In genomic region chr20:58870293-58871014, GRCh38 we compare ENCODE assay signal across 1 cellular context.
TF ChIP-seq lines count a peak whose summit lies in the region.

No MANE protein-coding gene starts in this region.

TF ChIP-seq in HEK293, 187 proteins besides CTCF, POLR2A, EP300 and RAD21 (continued from another document):
- TF ChIP-seq, protein P1, sequence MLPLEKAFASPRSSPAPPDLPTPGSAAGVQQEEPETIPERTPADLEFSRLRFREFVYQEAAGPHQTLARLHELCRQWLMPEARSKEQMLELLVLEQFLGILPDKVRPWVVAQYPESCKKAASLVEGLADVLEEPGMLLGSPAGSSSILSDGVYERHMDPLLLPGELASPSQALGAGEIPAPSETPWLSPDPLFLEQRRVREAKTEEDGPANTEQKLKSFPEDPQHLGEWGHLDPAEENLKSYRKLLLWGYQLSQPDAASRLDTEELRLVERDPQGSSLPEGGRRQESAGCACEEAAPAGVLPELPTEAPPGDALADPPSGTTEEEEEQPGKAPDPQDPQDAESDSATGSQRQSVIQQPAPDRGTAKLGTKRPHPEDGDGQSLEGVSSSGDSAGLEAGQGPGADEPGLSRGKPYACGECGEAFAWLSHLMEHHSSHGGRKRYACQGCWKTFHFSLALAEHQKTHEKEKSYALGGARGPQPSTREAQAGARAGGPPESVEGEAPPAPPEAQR (tag by site-specific recombination; IDR thresholded peaks at IDR 0.05) = no peak
- TF ChIP-seq ZNF621 (tag by site-specific recombination; IDR thresholded peaks at IDR 0.05) = no peak
- no peak for TF ChIP-seq ZNF155 (tag by site-specific recombination; IDR thresholded peaks at IDR 0.05)
- TF ChIP-seq ZNF174 (tag by site-specific recombination; IDR thresholded peaks at IDR 0.05) = no peak
- no peak for TF ChIP-seq ZSCAN23 (tag by site-specific recombination; IDR thresholded peaks at IDR 0.05)
- TF ChIP-seq EGR2 (tag by site-specific recombination; IDR thresholded peaks at IDR 0.05; ENCODE audit: low read depth) = 0 out of 2 replicates have a peak, but pooled peaks have one; percentile 11
- TF ChIP-seq ZNF777 (tag by site-specific recombination; IDR thresholded peaks at IDR 0.05; ENCODE audit: borderline replicate concordance) = no peak
